In genomic region chr19:5090465-5090779, GRCh38 we compare ENCODE assay signal across 28 cellular contexts.
DNase-seq lines count a peak whose midpoint lies in the region; ATAC-seq, FAIRE-seq and TF ChIP-seq lines count a peak whose summit lies in the region.
"Had no signal": no experiment of that assay in that cellular context is flagged by ENCODE, and none has a peak within 500 bp of the region (broad histone marks: within the 10 kb centered on the region; RNA-seq: fewer than 3 reads in every experiment).

No MANE protein-coding gene starts in this region.

- intact Hi-C loops in heart left ventricle (cut with DNase I) (no loop called here), Right ventricle myocardium superior (cut with DNase I) (no loop called here), transverse colon (cut with DNase I; ENCODE audit: low total_unique reads) (no loop called here), pancreas (cut with DNase I) (no loop called here)

- no peaks in the 10 kb centered on the region for H3K27me3 ChIP-seq in heart left ventricle
- H3K27me3 ChIP-seq in neural cell (ENCODE audit: insufficient read depth, low read depth, low read length) = no peaks in the 10 kb centered on the region
- H3K27me3 ChIP-seq in transverse colon = no peaks in the 10 kb centered on the region
- H3K27me3 ChIP-seq in pancreas = no peaks in the 10 kb centered on the region
- H3K27me3 ChIP-seq in osteoblast (ENCODE audit: insufficient read depth, low read length) = no peaks in the 10 kb centered on the region
- H3K27me3 ChIP-seq: thyroid gland had no signal

- in situ Hi-C loops in transverse colon (cut with MboI; ENCODE audit: low pct_ligation_motif_present in 1 of 4, low pct_unique_long_range_greater_than_20kb in 1 of 4, low sequenced_read_pairs in 3 of 4) = no loop called here

- H3K9me3 ChIP-seq in heart left ventricle (no peaks in the 10 kb centered on the region), neural cell (ENCODE audit: low read length) (no peaks in the 10 kb centered on the region), transverse colon (no peaks in the 10 kb centered on the region), pancreas (no peaks in the 10 kb centered on the region), osteoblast (ENCODE audit: low read depth, low read length) (no peaks in the 10 kb centered on the region)
- H3K9me3 ChIP-seq: psoas muscle, SK-N-SH, thyroid gland had no signal

- H4K20me1 ChIP-seq in neural cell (ENCODE audit: insufficient read depth) (no peaks in the 10 kb centered on the region), osteoblast (ENCODE audit: insufficient read depth, low read length) (peaks cover 12% of the 10 kb centered on the region)

- H3K79me2 ChIP-seq in neural cell (replicated peaks; ENCODE audit: insufficient read depth, low read length) (no peaks in the 10 kb centered on the region), osteoblast (ENCODE audit: insufficient read depth, low read length) (no peaks in the 10 kb centered on the region)

- H3K9me2 ChIP-seq in neural cell (ENCODE audit: insufficient read depth, low read length) = no peaks in the 10 kb centered on the region
- H3K9me2 ChIP-seq: SK-N-SH had no signal

- no peaks in the 10 kb centered on the region for H3F3A ChIP-seq in neural cell (ENCODE audit: insufficient read depth, low read length, poor library complexity, severe bottlenecking)

- H3K36me3 ChIP-seq in heart left ventricle = peaks cover 0 to 33% (median 23%) of the 10 kb centered on the region in 9 donors
- no peaks in the 10 kb centered on the region for H3K36me3 ChIP-seq in neural cell (ENCODE audit: insufficient read depth, low read length)
- peaks cover 0 to 14% (median 3%) of the 10 kb centered on the region in 4 donors for H3K36me3 ChIP-seq in transverse colon
- H3K36me3 ChIP-seq in pancreas = no peaks in the 10 kb centered on the region
- peaks cover 16% of the 10 kb centered on the region for H3K36me3 ChIP-seq in osteoblast (ENCODE audit: insufficient read depth, low read length)

- H2AFZ ChIP-seq in neural cell (ENCODE audit: low read depth, low read length) (no peak overlapping the region), osteoblast (ENCODE audit: low read length) (no peak overlapping the region)
- H2AFZ ChIP-seq: GM23338 had no signal

- H3K4me1 ChIP-seq in heart left ventricle (peaks cover 2 to 40% (median 32%) of the 10 kb centered on the region in 12 donors), transverse colon (peaks cover 0 to 18% (median 2%) of the 10 kb centered on the region in 4 donors), pancreas (peaks cover 0 to 12% (median 0%) of the 10 kb centered on the region in 3 donors), osteoblast (ENCODE audit: insufficient read depth, low read length) (peaks cover 10% of the 10 kb centered on the region)

- no peak overlapping the region for H3K4me2 ChIP-seq in neural cell (ENCODE audit: low read length)
- H3K4me2 ChIP-seq in osteoblast (ENCODE audit: insufficient read depth, low read length) = no peak overlapping the region
- H3K4me2 ChIP-seq: GM23338, SK-N-SH had no signal

- no peak for FAIRE-seq in pancreas (lab: Jason Lieb, UNC)
- FAIRE-seq: endothelial cell of umbilical vein, GM18507 had no signal

- TF ChIP-seq EP300 in neural cell (conservative IDR thresholded peaks at IDR 0.05; ENCODE audit: poor library complexity, severe bottlenecking) (no peak), transverse colon (IDR thresholded peaks at IDR 0.05; ENCODE audit: low read depth) (no peak)

- no peak overlapping the region for H3K9ac ChIP-seq in neural cell (ENCODE audit: low read length)
- H3K9ac ChIP-seq: SK-N-SH had no signal

- TF ChIP-seq POLR2A in heart left ventricle (IDR thresholded peaks at IDR 0.05) (no peak), transverse colon (IDR thresholded peaks at IDR 0.05) (no peak)

- TF ChIP-seq CTCF in heart left ventricle (IDR thresholded peaks at IDR 0.05) (no peak), coronary artery (IDR thresholded peaks at IDR 0.05) (no peak), neural cell (IDR thresholded peaks at IDR 0.05; ENCODE audit: poor library complexity, severe bottlenecking) (no peak), transverse colon (IDR thresholded peaks at IDR 0.05) (no peak), pancreas (IDR thresholded peaks at IDR 0.05) (no peak), osteoblast (IDR thresholded peaks at IDR 0.05; ENCODE audit: extremely low read depth, low read depth, low read length) (no peak)

- peak overlapping the region in 7 of 12 donors; percentile 30 to 78 (median 65) for H3K27ac ChIP-seq in heart left ventricle
- H3K27ac ChIP-seq in coronary artery = peak overlapping the region; percentile 57 to 83
- H3K27ac ChIP-seq in neural cell (ENCODE audit: low read length) = peak overlapping the region; percentile 49
- H3K27ac ChIP-seq in transverse colon = peak overlapping the region in 3 of 4 donors; percentile 58 to 71 (median 63)
- H3K27ac ChIP-seq in pancreas = peak overlapping the region in 1 of 4 donors; percentile 28
- H3K27ac ChIP-seq in osteoblast (ENCODE audit: low read depth, low read length) = no peak overlapping the region

- ATAC-seq in heart left ventricle = no peak
- ATAC-seq in Right ventricle myocardium superior (ENCODE audit: poor library complexity) = no peak
- no peak for ATAC-seq in pancreas
- ATAC-seq: activated T-cell treated with anti-CD3 and anti-CD28 coated beads, Interleukin-2, amount 50 U/mL, for 4 hours; GM23338; left lobe of liver had no signal

- 56 to 100% (median 80%) methylated on average over 2 to 11 of the region's 11 CpGs for WGBS in heart left ventricle, 4 donors
- no CpG with 5 or more reads among the region's 11 CpGs for WGBS in transverse colon (ENCODE audit: low coverage in 1 of 2), 2 donors
- WGBS in pancreas, 2 donors = 72 to 86% methylated on average over 9 to 11 of the region's 11 CpGs

- DNase-seq in heart left ventricle (no peak), Right ventricle myocardium superior (no peak), coronary artery (ENCODE audit: low spot score) (no peak), transverse colon (no peak), dedifferentiated amniotic fluid mesenchymal stem cell (ENCODE audit: extremely low spot score) (no peak), pancreas (no peak), osteoblast (ENCODE audit: insufficient read length, low spot score, missing footprints) (no peak)
- DNase-seq: activated CD4-positive, alpha-beta T cell treated with anti-CD3 and anti-CD28 coated beads for 48 hours; activated T-cell treated with anti-CD3 and anti-CD28 coated beads, Interleukin-2, amount 50 U/mL, for 4 hours; AML-193; dermis blood vessel endothelial cell; DMS53; GF-D8; NCI-H1105 treated with DMSO at 0.1 percent for 48 hours; NCI-H2029 treated with DMSO at 0.1 percent for 48 hours; NCI-H748 treated with DMSO at 0.1 percent for 48 hours; psoas muscle; RPMI8226; stimulated activated CD4-positive, alpha-beta T cell treated with anti-CD3 and anti-CD28 coated beads, Interleukin-4, amount 100 ng/mL, for 24 hours; stimulated activated naive CD4-positive, alpha-beta T cell treated with Interleukin-2 at 50 U/mL for 16 hours; T-helper 2 cell had no signal

- no peak for TF ChIP-seq RAD21 in neural cell (conservative IDR thresholded peaks at IDR 0.05)

- H3K4me3 ChIP-seq in heart left ventricle (no peak overlapping the region), coronary artery (no peak overlapping the region), neural cell (ENCODE audit: low read length) (no peak overlapping the region), transverse colon (no peak overlapping the region), pancreas (no peak overlapping the region), osteoblast (ENCODE audit: insufficient read depth, low read length) (no peak overlapping the region)
- H3K4me3 ChIP-seq: GM23338, psoas muscle, thyroid gland had no signal

TF ChIP-seq in neural cell, 6 proteins besides CTCF, POLR2A, EP300 and RAD21:
- TF ChIP-seq MXI1 (conservative IDR thresholded peaks at IDR 0.05; ENCODE audit: poor library complexity, severe bottlenecking) (no peak), POLR2AphosphoS5 (IDR thresholded peaks at IDR 0.05) (no peak), SMC3 (conservative IDR thresholded peaks at IDR 0.05; ENCODE audit: poor library complexity) (no peak), EZH2 (IDR thresholded peaks at IDR 0.05; ENCODE audit: borderline replicate concordance, insufficient read depth, low read length, poor library complexity, severe bottlenecking) (no peak)
